8 cellular contexts compared by ENCODE assay signal in genomic region chr20:2524435-2525272, GRCh38. TPM values are rescaled to one million over a fixed set of nuclear protein-coding genes. Genes with fewer than 3 reads are reported as not detected.
A peak's percentile ranks its signal among the peaks of the same experiment; 100 is the strongest.
DNase-seq lines count a peak whose midpoint lies in the region; ATAC-seq and TF ChIP-seq lines count a peak whose summit lies in the region.

No MANE protein-coding gene starts in this region.

- POLR2A ChIA-PET in activated CD4-positive, alpha-beta T cell treated with anti-CD3 and anti-CD28 coated beads for 36 hours (lab: Charles Lee): interaction anchor here (1.0 to 1.1 kb wide), 3 partner anchors 13 to 128 kb away, joined by 3 to 9 read pairs (median 6); partner anchors contain the start of genes NOP56 and SNRPB

- peaks cover 13% of the 10 kb centered on the region for H3K4me1 Mint-ChIP-seq in activated CD4-positive, alpha-beta T cell treated with anti-CD3 and anti-CD28 coated beads for 36 hours
- peaks cover 18% of the 10 kb centered on the region for H3K4me1 Mint-ChIP-seq in chondrocyte (ENCODE audit: low read depth)

- H3K27ac ChIP-seq in layer of hippocampus (ENCODE audit: low read depth, low read length): peak overlapping the region; percentile 77

- peaks cover 2% of the 10 kb centered on the region for H3K27me3 Mint-ChIP-seq in activated CD4-positive, alpha-beta T cell treated with anti-CD3 and anti-CD28 coated beads for 36 hours
- H3K27me3 Mint-ChIP-seq in chondrocyte (ENCODE audit: low read depth): peaks cover 15% of the 10 kb centered on the region

- TF ChIP-seq CTCF in chondrocyte (IDR thresholded peaks at IDR 0.05): peak; percentile 99

- peak; percentile 54 for TF ChIP-seq POLR2A in GM15510 (IDR thresholded peaks at IDR 0.05; ENCODE audit: borderline replicate concordance, extremely low read depth, insufficient read length)

- H3K27ac Mint-ChIP-seq in activated CD4-positive, alpha-beta T cell treated with anti-CD3 and anti-CD28 coated beads for 36 hours: peak overlapping the region; percentile 88
- peak overlapping the region; percentile 90 for H3K27ac Mint-ChIP-seq in chondrocyte (ENCODE audit: unreplicated experiment)

- H3K27me3 ChIP-seq in layer of hippocampus (ENCODE audit: control insufficient read depth, insufficient read depth, low read length): no peaks in the 10 kb centered on the region

- intact Hi-C loops in activated CD4-positive, alpha-beta T cell treated with anti-CD3 and anti-CD28 coated beads for 36 hours (cut with DNase I, micrococcal nuclease): loop anchor here (1.0 to 2.0 kb wide), 6 partner anchors 15 to 128 kb away; partner anchors contain the start of genes SNRPB (in 2 of the 2), NOP56 (in 1 of the 2) and ZNF343 (in 1 of the 2)

- DNase-seq in NCI-H446 (lab: John Stamatoyannopoulos, UW): peak; percentile 57 to 87
- DNase-seq in activated CD4-positive, alpha-beta T cell treated with anti-CD3 and anti-CD28 coated beads for 36 hours: peak; percentile 95
- no peak for DNase-seq in chondrocyte (ENCODE audit: low spot score)
- peak; percentile 84 to 96 (median 88) for DNase-seq in stimulated activated CD4-positive, alpha-beta T cell treated with anti-CD3 and anti-CD28 coated beads, Interleukin-1b, Interleukin-23, amount 100 ng/mL, for 24 hours (ENCODE audit: low read depth in 4 of 4, low spot score in 1 of 4)

- ATAC-seq in HG03064 (IDR thresholded peaks at IDR 0.05; ENCODE audit: low read depth, unreplicated experiment): peak; percentile 57
- peak; percentile 76 for ATAC-seq in activated CD4-positive, alpha-beta T cell treated with anti-CD3 and anti-CD28 coated beads for 36 hours
- no peak for ATAC-seq in GM19467 (IDR thresholded peaks at IDR 0.05; ENCODE audit: unreplicated experiment)

- CTCF ChIA-PET in activated CD4-positive, alpha-beta T cell treated with anti-CD3 and anti-CD28 coated beads for 36 hours (lab: Charles Lee): interaction anchor here (0.6 to 5.9 kb wide), 10 partner anchors 13 to 1796 kb away, joined by 3 to 73 read pairs (median 4); partner anchors contain the start of genes NOP56 and ZNF343

- H3K36me3 Mint-ChIP-seq in activated CD4-positive, alpha-beta T cell treated with anti-CD3 and anti-CD28 coated beads for 36 hours (ENCODE audit: low read depth): no peaks in the 10 kb centered on the region
- H3K36me3 Mint-ChIP-seq in chondrocyte (ENCODE audit: low read depth): no peaks in the 10 kb centered on the region

- peak overlapping the region; percentile 81 for H3K4me3 Mint-ChIP-seq in activated CD4-positive, alpha-beta T cell treated with anti-CD3 and anti-CD28 coated beads for 36 hours
- H3K4me3 Mint-ChIP-seq in chondrocyte (ENCODE audit: unreplicated experiment): peak overlapping the region; percentile 93

- H3K9me3 Mint-ChIP-seq in activated CD4-positive, alpha-beta T cell treated with anti-CD3 and anti-CD28 coated beads for 36 hours (ENCODE audit: low read depth): no peaks in the 10 kb centered on the region
- no peaks in the 10 kb centered on the region for H3K9me3 Mint-ChIP-seq in chondrocyte (ENCODE audit: low read depth)

RNA-seq across cellular contexts. Expression of gene TMC2, which starts 11.7 kb away (rescaled TPM):
- total RNA-seq in activated CD4-positive, alpha-beta T cell treated with anti-CD3 and anti-CD28 coated beads for 36 hours: not detected
- total RNA-seq in chondrocyte: not detected in 3 replicates

RNA-seq across cellular contexts. Expression of gene ZNF343, which starts 15.9 kb away (rescaled TPM):
- 10 to 100 TPM in 1 of 2 experiments, 1 to 10 TPM in 1; 9.9 to 12.3 TPM for total RNA-seq in activated CD4-positive, alpha-beta T cell treated with anti-CD3 and anti-CD28 coated beads for 36 hours
- 9.6 to 12.2 TPM (median 11.5 TPM) in 3 replicates for total RNA-seq in chondrocyte

RNA-seq across cellular contexts. Expression of gene SNRPB, which starts 54.1 kb away (rescaled TPM):
- 100 to 1,000 TPM; 348 to 466 TPM for total RNA-seq in activated CD4-positive, alpha-beta T cell treated with anti-CD3 and anti-CD28 coated beads for 36 hours
- total RNA-seq in chondrocyte: 99.8 to 103 TPM (median 103 TPM) in 3 replicates
